In genomic region chr2:80153768-80154167, GRCh38 we compare ENCODE assay signal across 28 cellular contexts.
"Had no signal": no experiment of that assay in that cellular context is flagged by ENCODE, and none has a peak within 500 bp of the region (broad histone marks: within the 10 kb centered on the region; RNA-seq: fewer than 3 reads in every experiment).

No MANE protein-coding gene starts in this region.

- H3K27me3 ChIP-seq: neutrophil, ovary, right lobe of liver, sigmoid colon, spleen, stomach, testis, tibial artery, transverse colon, upper lobe of right lung, uterus had no signal

- H3K36me3 ChIP-seq: neutrophil, ovary, right lobe of liver, sigmoid colon, spleen, stomach, tibial artery, transverse colon, upper lobe of right lung, uterus had no signal

- H3K9me3 ChIP-seq: neutrophil, ovary, psoas muscle, right lobe of liver, sigmoid colon, stomach, testis, tibial artery, transverse colon, upper lobe of right lung, uterus had no signal

- DNase-seq: naive B cell; naive thymus-derived CD8-positive, alpha-beta T cell; nephron progenitor cell; occipital lobe; ovary; posterior cingulate gyrus; psoas muscle; right cardiac atrium; right lobe of liver; sigmoid colon; small intestine; spleen; stimulated activated CD4-positive, alpha-beta T cell treated with anti-CD3 and anti-CD28 coated beads, Interleukin-12 subunit alpha, Interleukin-12 subunit beta, amount 100 ng/mL, for 4 hours; stimulated activated CD4-positive, alpha-beta T cell treated with anti-CD3 and anti-CD28 coated beads, Interleukin-1b, Interleukin-23, amount 100 ng/mL, for 48 hours; stimulated activated CD4-positive, alpha-beta T cell treated with anti-CD3 and anti-CD28 coated beads, Interleukin-4, amount 100 ng/mL, for 1 hour; stimulated activated CD4-positive, alpha-beta T cell treated with anti-CD3 and anti-CD28 coated beads, Interleukin-4, amount 100 ng/mL, for 4 hours; stimulated activated CD8-positive, alpha-beta memory T cell treated with anti-CD3 and anti-CD28 coated beads, Interleukin-4, amount 100 ng/mL, for 48 hours; stimulated activated naive CD4-positive, alpha-beta T cell; stomach; testis; tibial artery; transverse colon; upper lobe of right lung; uterus had no signal

- H3K4me3 ChIP-seq: ovary, psoas muscle, right lobe of liver, sigmoid colon, spleen, stomach, testis, tibial artery, transverse colon, upper lobe of right lung, uterus had no signal

- H3K9ac ChIP-seq: parathyroid adenoma had no signal

- H3K4me1 ChIP-seq: parathyroid adenoma, psoas muscle, right lobe of liver, sigmoid colon, spleen, stomach, testis, tibial artery, transverse colon, upper lobe of right lung, uterus had no signal

- H3K27ac ChIP-seq: neutrophil, ovary, parathyroid adenoma, psoas muscle, right lobe of liver, sigmoid colon, spleen, stomach, testis, tibial artery, transverse colon, upper lobe of right lung, uterus had no signal

- ATAC-seq: naive thymus-derived CD8-positive, alpha-beta T cell; natural killer cell treated with Interleukin-12 subunit alpha and Interleukin-12 subunit beta and Interleukin-15 and Interleukin-18, amount 100 ng/mL, for 72 hours; psoas muscle; right cardiac atrium; right lobe of liver; stimulated activated memory B cell treated with anti-CD40 and anti-IgM and Interleukin-4, amounts not matched to agents 10 μg/mL and 1 μg/mL and 100 μg/mL, for 72 hours; upper lobe of right lung had no signal

- H2AFZ ChIP-seq: parathyroid adenoma had no signal
